Comparison of ENCODE assay signal across 9 cellular contexts in genomic region chr16:85369741-85370528, GRCh38.
DNase-seq lines count a peak whose midpoint lies in the region; ATAC-seq and TF ChIP-seq lines count a peak whose summit lies in the region.
"Had no signal": no experiment of that assay in that cellular context is flagged by ENCODE, and none has a peak within 500 bp of the region (broad histone marks: within the 10 kb centered on the region; RNA-seq: fewer than 3 reads in every experiment).

No MANE protein-coding gene starts in this region.

- H3K36me3 ChIP-seq in lung (ENCODE audit: control insufficient read depth in 2 of 2, insufficient read depth in 2 of 2, low read length in 2 of 2) = no peaks in the 10 kb centered on the region

- CTCF ChIA-PET in HEK293T (lab: Yijun Ruan, JAX) (interaction anchor here (0.6 to 1.2 kb wide), 3 partner anchors 8 to 36 kb away, joined by 3 to 5 read pairs (median 3); no protein-coding TSS in a partner anchor), WTC11 (lab: Charles Lee) (interaction anchor here (0.6 to 4.1 kb wide), 18 partner anchors 13 to 255 kb away, joined by 3 to 18 read pairs (median 4); no protein-coding TSS in a partner anchor)

- peak; percentile 80 for DNase-seq in HEK293T (ENCODE audit: extremely low spot score)
- peak; percentile 84 for DNase-seq in WTC11 (ENCODE audit: low spot score)
- peak; percentile 20 to 31 for DNase-seq in central memory CD8-positive, alpha-beta T cell (ENCODE audit: low spot score in 2 of 2)
- peak; percentile 53 for DNase-seq in lung (ENCODE audit: low spot score)
- peak; percentile 21 for DNase-seq in stimulated activated CD8-positive, alpha-beta memory T cell treated with anti-CD3 and anti-CD28 coated beads, Interleukin-7, amount 100 ng/mL, for 24 hours (ENCODE audit: low read depth)
- DNase-seq in kidney glomerular epithelial cell (lab: John Stamatoyannopoulos, UW) = no peak
- DNase-seq in midbrain (lab: John Stamatoyannopoulos, UW) = no peak

- TF ChIP-seq CTCF in C4-2B (conservative IDR thresholded peaks at IDR 0.05) (peak; percentile 91), WTC11 (IDR thresholded peaks at IDR 0.05) (peak; percentile 85), lung (IDR thresholded peaks at IDR 0.05; ENCODE audit: control extremely low read depth, extremely low read depth) (no peak)

- H3K27ac Mint-ChIP-seq in WTC11 = no peak overlapping the region
- H3K27ac Mint-ChIP-seq in central memory CD8-positive, alpha-beta T cell (ENCODE audit: low read depth) = no peak overlapping the region
- H3K27ac Mint-ChIP-seq: natural killer cell treated with Interleukin-12 subunit alpha and Interleukin-12 subunit beta and Interleukin-15 and Interleukin-18, amount 100 ng/mL, for 72 hours had no signal

- H3K36me3 Mint-ChIP-seq in WTC11 = no peaks in the 10 kb centered on the region
- H3K36me3 Mint-ChIP-seq in central memory CD8-positive, alpha-beta T cell (ENCODE audit: insufficient read depth) = no peaks in the 10 kb centered on the region
- H3K36me3 Mint-ChIP-seq: natural killer cell treated with Interleukin-12 subunit alpha and Interleukin-12 subunit beta and Interleukin-15 and Interleukin-18, amount 100 ng/mL, for 72 hours had no signal

- no peak overlapping the region for H3K4me3 ChIP-seq in lung

- ATAC-seq in WTC11 = peak; percentile 73
- ATAC-seq in central memory CD8-positive, alpha-beta T cell (replicated peaks; ENCODE audit: extremely low read depth, poor library complexity, severe bottlenecking) = no peak
- no peak for ATAC-seq in lung (ENCODE audit: insufficient read depth, low FRiP score)

- peaks cover 9% of the 10 kb centered on the region for H3K27me3 Mint-ChIP-seq in WTC11 (ENCODE audit: low read depth)
- H3K27me3 Mint-ChIP-seq in central memory CD8-positive, alpha-beta T cell = peaks cover 27% of the 10 kb centered on the region
- H3K27me3 Mint-ChIP-seq: natural killer cell treated with Interleukin-12 subunit alpha and Interleukin-12 subunit beta and Interleukin-15 and Interleukin-18, amount 100 ng/mL, for 72 hours had no signal

- 60 to 63% methylated on average over 20 of the region's 20 CpGs for WGBS in lung, 2 donors

- H3K9me3 Mint-ChIP-seq in WTC11 = no peaks in the 10 kb centered on the region
- H3K9me3 Mint-ChIP-seq in central memory CD8-positive, alpha-beta T cell = no peaks in the 10 kb centered on the region
- H3K9me3 Mint-ChIP-seq: natural killer cell treated with Interleukin-12 subunit alpha and Interleukin-12 subunit beta and Interleukin-15 and Interleukin-18, amount 100 ng/mL, for 72 hours had no signal

- H3K27me3 ChIP-seq in lung (ENCODE audit: control insufficient read depth, insufficient read depth) = no peaks in the 10 kb centered on the region

- H3K4me1 Mint-ChIP-seq in WTC11 = peaks cover 21% of the 10 kb centered on the region
- no peaks in the 10 kb centered on the region for H3K4me1 Mint-ChIP-seq in central memory CD8-positive, alpha-beta T cell

- H3K9me3 ChIP-seq in lung (ENCODE audit: control insufficient read depth in 2 of 2, insufficient read depth in 1 of 2, low read length in 1 of 2) = no peaks in the 10 kb centered on the region

- H3K4me1 ChIP-seq in lung (ENCODE audit: control insufficient read depth in 2 of 2, insufficient read depth in 2 of 2, low read length in 2 of 2) = peaks cover 0 to 15% of the 10 kb centered on the region in 2 donors

- H3K27ac ChIP-seq in C4-2B = no peak overlapping the region
- peak overlapping the region in 1 of 2 donors; percentile 48 for H3K27ac ChIP-seq in lung (ENCODE audit: low read depth in 1 of 2, low read length in 1 of 2)

- POLR2A ChIA-PET in HEK293T (lab: Yijun Ruan, JAX) (no interaction called here), WTC11 (lab: Charles Lee) (no interaction called here)

- no peak overlapping the region for H3K4me3 Mint-ChIP-seq in WTC11
- no peak overlapping the region for H3K4me3 Mint-ChIP-seq in central memory CD8-positive, alpha-beta T cell
- H3K4me3 Mint-ChIP-seq: natural killer cell treated with Interleukin-12 subunit alpha and Interleukin-12 subunit beta and Interleukin-15 and Interleukin-18, amount 100 ng/mL, for 72 hours had no signal

TF ChIP-seq in HEK293T, 16 proteins besides CTCF, POLR2A, EP300 and RAD21:
- TF ChIP-seq BHLHE40 (IDR thresholded peaks at IDR 0.05; ENCODE audit: borderline replicate concordance) = no peak
- no peak for TF ChIP-seq NFRKB (IDR thresholded peaks at IDR 0.05)
- no peak for TF ChIP-seq L3MBTL2 (conservative IDR thresholded peaks at IDR 0.05)
- no peak for TF ChIP-seq SP1 (IDR thresholded peaks at IDR 0.05)
- no peak for TF ChIP-seq ZNF384 (IDR thresholded peaks at IDR 0.05)
- no peak for TF ChIP-seq ARNT (IDR thresholded peaks at IDR 0.05)
- no peak for TF ChIP-seq SUZ12 (IDR thresholded peaks at IDR 0.05)
- no peak for TF ChIP-seq TARDBP (IDR thresholded peaks at IDR 0.05)
- no peak for TF ChIP-seq ELF4 (IDR thresholded peaks at IDR 0.05)
- no peak for TF ChIP-seq LEF1 (IDR thresholded peaks at IDR 0.05; ENCODE audit: borderline replicate concordance)
- TF ChIP-seq, protein P1, sequence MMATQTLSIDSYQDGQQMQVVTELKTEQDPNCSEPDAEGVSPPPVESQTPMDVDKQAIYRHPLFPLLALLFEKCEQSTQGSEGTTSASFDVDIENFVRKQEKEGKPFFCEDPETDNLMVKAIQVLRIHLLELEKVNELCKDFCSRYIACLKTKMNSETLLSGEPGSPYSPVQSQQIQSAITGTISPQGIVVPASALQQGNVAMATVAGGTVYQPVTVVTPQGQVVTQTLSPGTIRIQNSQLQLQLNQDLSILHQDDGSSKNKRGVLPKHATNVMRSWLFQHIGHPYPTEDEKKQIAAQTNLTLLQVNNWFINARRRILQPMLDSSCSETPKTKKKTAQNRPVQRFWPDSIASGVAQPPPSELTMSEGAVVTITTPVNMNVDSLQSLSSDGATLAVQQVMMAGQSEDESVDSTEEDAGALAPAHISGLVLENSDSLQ (IDR thresholded peaks at IDR 0.05) = no peak
- no peak for TF ChIP-seq HDGF (IDR thresholded peaks at IDR 0.05; ENCODE audit: borderline replicate concordance)
- no peak for TF ChIP-seq FOXM1 (IDR thresholded peaks at IDR 0.05; ENCODE audit: borderline replicate concordance)
- no peak for TF ChIP-seq CTBP1 (IDR thresholded peaks at IDR 0.05; ENCODE audit: borderline replicate concordance)
- TF ChIP-seq FOXK2 (IDR thresholded peaks at IDR 0.05) = no peak
- no peak for TF ChIP-seq FOXA1 (IDR thresholded peaks at IDR 0.05)

TF ChIP-seq in WTC11, 78 proteins besides CTCF, POLR2A, EP300 and RAD21:
- TF ChIP-seq MYBL2 (CRISPR knock-in tag; IDR thresholded peaks at IDR 0.05) = no peak
- TF ChIP-seq ZNF423 (CRISPR knock-in tag; IDR thresholded peaks at IDR 0.05) = 0 out of 2 replicates have a peak, but pooled peaks have one; percentile 12
- no peak for TF ChIP-seq SMAD4 (CRISPR knock-in tag; IDR thresholded peaks at IDR 0.05)
- TF ChIP-seq OVOL2 (CRISPR knock-in tag; IDR thresholded peaks at IDR 0.05; ENCODE audit: borderline replicate concordance) = no peak
TF ChIP-seq in WTC11: peak in this region for 1.

Comparison
In these comparisons a context has a peak if more than half of its experiments do, and no peak if none do; other contexts are left out.
1. DNase-seq: peak in HEK293T (single experiment), WTC11 (single experiment), central memory CD8-positive, alpha-beta T cell (2 of 2), lung (single experiment) and stimulated activated CD8-positive, alpha-beta memory T cell treated with anti-CD3 and anti-CD28 coated beads, Interleukin-7, amount 100 ng/mL, for 24 hours (single experiment); none in kidney glomerular epithelial cell (single experiment) and midbrain (single experiment).